Comparison of ENCODE assay signal across 21 cellular contexts in the genomic region with DNA sequence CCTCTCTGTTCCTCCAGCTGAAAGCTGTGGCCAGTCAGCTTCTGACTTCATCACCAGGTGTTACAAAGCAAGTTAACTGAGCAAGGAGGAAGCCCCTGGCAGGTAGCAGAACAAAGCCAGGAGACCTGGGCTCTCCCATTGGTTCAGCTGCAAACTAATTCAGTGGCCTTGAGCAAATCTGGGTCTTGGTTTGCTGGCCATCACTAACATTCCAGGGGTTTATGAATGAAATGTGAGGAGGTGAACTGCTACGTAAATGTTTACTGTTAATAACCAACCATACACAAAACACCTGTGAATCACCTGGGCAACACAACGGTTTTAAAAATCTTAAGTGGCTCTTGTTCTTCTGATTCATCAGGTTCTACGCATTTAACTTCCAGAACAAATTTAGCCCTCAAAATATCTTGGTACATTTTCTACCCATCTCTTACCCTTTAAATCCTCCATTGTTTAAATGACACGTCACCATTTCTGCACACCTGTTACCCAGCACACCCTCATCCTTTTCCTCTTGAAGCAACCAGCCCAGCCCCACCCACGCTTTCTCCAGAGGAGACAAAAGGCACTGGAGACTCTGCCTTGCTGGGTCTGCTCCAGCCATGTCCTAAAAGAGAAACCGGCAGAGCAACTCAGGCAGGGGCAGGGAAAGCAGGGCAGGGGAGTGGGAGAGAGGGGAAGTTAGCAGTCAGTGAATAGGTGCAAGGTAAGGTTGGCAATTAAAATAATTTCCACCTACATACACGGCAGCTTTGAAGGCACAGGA. TPM values are rescaled to one million over a fixed set of nuclear protein-coding genes. Genes with fewer than 3 reads are reported as not detected.
DNase-seq lines count a peak whose midpoint lies in the region; ATAC-seq and TF ChIP-seq lines count a peak whose summit lies in the region.
"Had no signal": no experiment of that assay in that cellular context is flagged by ENCODE, and none has a peak within 500 bp of the region (broad histone marks: within the 10 kb centered on the region; RNA-seq: fewer than 3 reads in every experiment).

No MANE protein-coding gene starts in this region.

- no peaks in the 10 kb centered on the region for H3K9me3 ChIP-seq in lower lobe of right lung
- H3K9me3 ChIP-seq: heart right ventricle, MG63, uterus had no signal

- ATAC-seq in lower lobe of right lung, result peak; percentile 90 to 91
- ATAC-seq: activated CD4-positive, CD25-positive, alpha-beta regulatory T cell treated with anti-CD3 and anti-CD28 coated beads, Interleukin-2, amount 50 U/mL, for 24 hours; heart right ventricle; right cardiac atrium; stimulated activated naive CD8-positive, alpha-beta T cell treated with anti-CD3 and anti-CD28 coated beads, Interleukin-15, amount 100 ng/mL, for 72 hours had no signal

- H3K36me3 ChIP-seq in lower lobe of right lung, result no peaks in the 10 kb centered on the region
- H3K36me3 ChIP-seq: cardiac muscle cell, heart right ventricle, MG63, uterus had no signal

- H3K4me3 ChIP-seq in lower lobe of right lung, result no peak overlapping the region
- H3K4me3 ChIP-seq: cardiac muscle cell, heart right ventricle, MG63, uterus had no signal

- POLR2A ChIA-PET in HEK293T (lab: Yijun Ruan, JAX), result no interaction called here

- TF ChIP-seq CTCF in lower lobe of right lung (IDR thresholded peaks at IDR 0.05), result no peak

- CTCF ChIA-PET in HEK293T (lab: Yijun Ruan, JAX), result interaction anchor here (0.6 kb wide), 1 partner anchor 776 kb away, joined by 3 read pairs; no protein-coding TSS in a partner anchor

- H3K27me3 ChIP-seq in lower lobe of right lung (ENCODE audit: low read depth), result no peaks in the 10 kb centered on the region
- H3K27me3 ChIP-seq: cardiac muscle cell, uterus had no signal

- peak overlapping the region; percentile 54 for H3K27ac ChIP-seq in lower lobe of right lung
- H3K27ac ChIP-seq: cardiac muscle cell, heart right ventricle, uterus had no signal

- DNase-seq in DMS53 (lab: John Stamatoyannopoulos, UW) (peak; percentile 99), NCI-H187 treated with DMSO at 0.1 percent for 48 hours (lab: John Stamatoyannopoulos, UW) (peak; percentile 61), RPMI8226 (peak; percentile 18), lower lobe of right lung (peak; percentile 74), HEK293T (ENCODE audit: extremely low spot score) (no peak), NCI-H1694 treated with DMSO at 0.1 percent for 48 hours (lab: John Stamatoyannopoulos, UW) (no peak)
- DNase-seq in stimulated activated CD4-positive, alpha-beta T cell treated with anti-CD3 and anti-CD28 coated beads, Interleukin-2, amount 100 ng/mL, for 48 hours, result no peak
- DNase-seq in central memory CD4-positive, alpha-beta T cell, result no peak
- DNase-seq: ACHN; activated effector memory CD4-positive, alpha-beta T cell treated with Interleukin-2 at 50 U/mL for 16 hours; CD4-positive, alpha-beta T cell; heart right ventricle; MG63; NCI-H446 treated with DMSO at 0.1 percent for 48 hours; right cardiac atrium; stimulated activated naive CD8-positive, alpha-beta T cell treated with anti-CD3 and anti-CD28 coated beads, Interleukin-15, amount 100 ng/mL, for 72 hours; uterus had no signal

- intact Hi-C loops in lower lobe of right lung (cut with DNase I), result no loop called here

- no peaks in the 10 kb centered on the region for H3K4me1 ChIP-seq in lower lobe of right lung
- H3K4me1 ChIP-seq: uterus had no signal

TF ChIP-seq in HEK293T, 16 proteins besides CTCF, POLR2A, EP300 and RAD21:
- TF ChIP-seq ARNT (IDR thresholded peaks at IDR 0.05) (no peak), NFRKB (IDR thresholded peaks at IDR 0.05) (no peak), BHLHE40 (IDR thresholded peaks at IDR 0.05; ENCODE audit: borderline replicate concordance) (no peak), SUZ12 (IDR thresholded peaks at IDR 0.05) (no peak), HDGF (IDR thresholded peaks at IDR 0.05; ENCODE audit: borderline replicate concordance) (no peak)
- TF ChIP-seq, protein P1, sequence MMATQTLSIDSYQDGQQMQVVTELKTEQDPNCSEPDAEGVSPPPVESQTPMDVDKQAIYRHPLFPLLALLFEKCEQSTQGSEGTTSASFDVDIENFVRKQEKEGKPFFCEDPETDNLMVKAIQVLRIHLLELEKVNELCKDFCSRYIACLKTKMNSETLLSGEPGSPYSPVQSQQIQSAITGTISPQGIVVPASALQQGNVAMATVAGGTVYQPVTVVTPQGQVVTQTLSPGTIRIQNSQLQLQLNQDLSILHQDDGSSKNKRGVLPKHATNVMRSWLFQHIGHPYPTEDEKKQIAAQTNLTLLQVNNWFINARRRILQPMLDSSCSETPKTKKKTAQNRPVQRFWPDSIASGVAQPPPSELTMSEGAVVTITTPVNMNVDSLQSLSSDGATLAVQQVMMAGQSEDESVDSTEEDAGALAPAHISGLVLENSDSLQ (IDR thresholded peaks at IDR 0.05), result no peak

RNA-seq across cellular contexts. Expression of a gene that starts 49.3 kb away (rescaled TPM):
- 9.1 TPM for total RNA-seq in lower lobe of right lung
- total RNA-seq: CD4-positive, alpha-beta T cell; OCI-LY7; T-helper 2 cell treated with Interferon-gamma antibody and Interleukin-4, amounts not matched to agents 100 ng/mL and 5 ng/mL, for 36 hours had no signal

Comparison
In these comparisons a context has a peak if more than half of its experiments do, and no peak if none do; other contexts are left out.
1. DNase-seq: peak in DMS53 (single experiment), NCI-H187 treated with DMSO at 0.1 percent for 48 hours (single experiment), RPMI8226 (single experiment) and lower lobe of right lung (single experiment); none in HEK293T (single experiment), stimulated activated CD4-positive, alpha-beta T cell treated with anti-CD3 and anti-CD28 coated beads, Interleukin-2, amount 100 ng/mL, for 48 hours (0 of 2), NCI-H1694 treated with DMSO at 0.1 percent for 48 hours (single experiment) and central memory CD4-positive, alpha-beta T cell (single experiment).